In genomic region chr2:126665483-126665882, GRCh38 we compare ENCODE assay signal across 15 cellular contexts. TPM values are rescaled to one million over a fixed set of nuclear protein-coding genes. Genes with fewer than 3 reads are reported as not detected.
DNase-seq lines count a peak whose midpoint lies in the region; ATAC-seq and TF ChIP-seq lines count a peak whose summit lies in the region.
"Had no signal": no experiment of that assay in that cellular context is flagged by ENCODE, and none has a peak within 500 bp of the region (broad histone marks: within the 10 kb centered on the region; RNA-seq: fewer than 3 reads in every experiment).

No MANE protein-coding gene starts in this region.

- POLR2A ChIA-PET in CD8-positive, alpha-beta memory T cell (lab: Charles Lee): no interaction called here

- H3K4me1 Mint-ChIP-seq in CD8-positive, alpha-beta memory T cell: peaks cover 84 to 98% (median 96%) of the 10 kb centered on the region in 3 donors
- peaks cover 87% of the 10 kb centered on the region for H3K4me1 Mint-ChIP-seq in activated naive CD8-positive, alpha-beta T cell treated with anti-CD3 and anti-CD28 coated beads, Interleukin-2, amount 50 U/mL, for 24 hours
- H3K4me1 Mint-ChIP-seq in nephron: peaks cover 80% of the 10 kb centered on the region

- no peaks in the 10 kb centered on the region for H3K27me3 ChIP-seq in BLaER1
- H3K27me3 ChIP-seq in CD8-positive, alpha-beta memory T cell (ENCODE audit: insufficient read depth, low read length, poor library complexity, severe bottlenecking): no peaks in the 10 kb centered on the region
- H3K27me3 ChIP-seq: BE2C had no signal

- H3K36me3 ChIP-seq in BLaER1: peaks cover 68% of the 10 kb centered on the region
- H3K36me3 ChIP-seq in CD8-positive, alpha-beta memory T cell (ENCODE audit: insufficient read depth, low read length): peaks cover 5% of the 10 kb centered on the region
- H3K36me3 ChIP-seq: BE2C, prostate gland, WERI-Rb-1 had no signal

- H3K9ac ChIP-seq in BLaER1: peak overlapping the region; percentile 36; the same call in 1 of the 2 replicates
- H3K9ac ChIP-seq: SK-N-SH had no signal

- H3K27ac ChIP-seq in BLaER1: peak overlapping the region; percentile 79
- H3K27ac ChIP-seq in CD8-positive, alpha-beta memory T cell (ENCODE audit: low read depth, low read length): no peak overlapping the region
- H3K27ac ChIP-seq: prostate gland, WERI-Rb-1 had no signal

- no peak overlapping the region for H3K4me3 ChIP-seq in BLaER1
- H3K4me3 ChIP-seq in CD8-positive, alpha-beta memory T cell (ENCODE audit: low read length): no peak overlapping the region
- H3K4me3 ChIP-seq: prostate gland had no signal

- no peak for ATAC-seq in activated naive CD8-positive, alpha-beta T cell treated with anti-CD3 and anti-CD28 coated beads, Interleukin-2, amount 50 U/mL, for 24 hours
- ATAC-seq in HG03378 (IDR thresholded peaks at IDR 0.05; ENCODE audit: unreplicated experiment): no peak
- no peak for ATAC-seq in GM19452 (IDR thresholded peaks at IDR 0.05; ENCODE audit: unreplicated experiment)

- H3K9me3 ChIP-seq in BLaER1: no peaks in the 10 kb centered on the region
- no peaks in the 10 kb centered on the region for H3K9me3 ChIP-seq in CD8-positive, alpha-beta memory T cell (ENCODE audit: low read length)
- H3K9me3 ChIP-seq: BE2C, prostate gland, SK-N-SH had no signal

- peak overlapping the region in 6 of 8 donors; percentile 90 to 97 (median 92) for H3K27ac Mint-ChIP-seq in CD8-positive, alpha-beta memory T cell
- H3K27ac Mint-ChIP-seq in activated naive CD8-positive, alpha-beta T cell treated with anti-CD3 and anti-CD28 coated beads, Interleukin-2, amount 50 U/mL, for 24 hours: peak overlapping the region; percentile 96
- H3K27ac Mint-ChIP-seq in nephron: peak overlapping the region; percentile 27 to 79 (median 60)

- DNase-seq in CD8-positive, alpha-beta memory T cell: no peak
- DNase-seq in activated naive CD8-positive, alpha-beta T cell treated with anti-CD3 and anti-CD28 coated beads, Interleukin-2, amount 50 U/mL, for 24 hours: no peak
- no peak for DNase-seq in DMS53 treated with DMSO at 0.1 percent for 48 hours (lab: John Stamatoyannopoulos, UW; ENCODE audit: unreplicated experiment)
- DNase-seq: BE2C, KBM-7, mesenchymal stem cell, NCI-H1417, NCI-H345, SK-N-SH, WERI-Rb-1 had no signal

- H3K4me3 Mint-ChIP-seq in CD8-positive, alpha-beta memory T cell: peak overlapping the region in 3 of 7 donors; percentile 28 to 43 (median 38)
- H3K4me3 Mint-ChIP-seq in activated naive CD8-positive, alpha-beta T cell treated with anti-CD3 and anti-CD28 coated beads, Interleukin-2, amount 50 U/mL, for 24 hours: no peak overlapping the region
- H3K4me3 Mint-ChIP-seq in nephron: no peak overlapping the region

- peaks cover 100% of the 10 kb centered on the region for H4K20me1 ChIP-seq in BLaER1

- peaks cover 0 to 60% (median 11%) of the 10 kb centered on the region in 3 donors for H3K36me3 Mint-ChIP-seq in CD8-positive, alpha-beta memory T cell
- peaks cover 59% of the 10 kb centered on the region for H3K36me3 Mint-ChIP-seq in activated naive CD8-positive, alpha-beta T cell treated with anti-CD3 and anti-CD28 coated beads, Interleukin-2, amount 50 U/mL, for 24 hours (ENCODE audit: low read depth)
- H3K36me3 Mint-ChIP-seq in nephron (ENCODE audit: low read depth): peaks cover 10% of the 10 kb centered on the region

- TF ChIP-seq CTCF in nephron (IDR thresholded peaks at IDR 0.05; ENCODE audit: unreplicated experiment in 3 of 3): no peak

- peak overlapping the region; percentile 94 for H3K4me2 ChIP-seq in BLaER1
- H3K4me2 ChIP-seq: SK-N-SH had no signal

- CTCF ChIA-PET in CD8-positive, alpha-beta memory T cell (lab: Charles Lee): interaction anchor here (1.5 to 2.9 kb wide), 3 partner anchors 97 to 137 kb away, joined by 3 to 10 read pairs (median 6); no protein-coding TSS in a partner anchor

- H3K4me1 ChIP-seq in BLaER1: peaks cover 79% of the 10 kb centered on the region
- H3K4me1 ChIP-seq in CD8-positive, alpha-beta memory T cell (ENCODE audit: insufficient read depth, low read length): peaks cover 89% of the 10 kb centered on the region
- H3K4me1 ChIP-seq: BE2C, prostate gland had no signal

- H3K27me3 Mint-ChIP-seq in CD8-positive, alpha-beta memory T cell: no peaks in the 10 kb centered on the region
- H3K27me3 Mint-ChIP-seq in activated naive CD8-positive, alpha-beta T cell treated with anti-CD3 and anti-CD28 coated beads, Interleukin-2, amount 50 U/mL, for 24 hours: no peaks in the 10 kb centered on the region
- peaks cover 11% of the 10 kb centered on the region for H3K27me3 Mint-ChIP-seq in nephron (ENCODE audit: low read depth)

- no peaks in the 10 kb centered on the region for H3K9me3 Mint-ChIP-seq in CD8-positive, alpha-beta memory T cell
- no peaks in the 10 kb centered on the region for H3K9me3 Mint-ChIP-seq in activated naive CD8-positive, alpha-beta T cell treated with anti-CD3 and anti-CD28 coated beads, Interleukin-2, amount 50 U/mL, for 24 hours
- H3K9me3 Mint-ChIP-seq in nephron: no peaks in the 10 kb centered on the region

RNA-seq across cellular contexts. Expression of gene GYPC, which starts 9.5 kb away (rescaled TPM):
- total RNA-seq in CD8-positive, alpha-beta memory T cell: 100 to 1,000 TPM; 102 TPM
- polyA plus RNA-seq in CD8-positive, alpha-beta memory T cell: 226 TPM
- polyA plus RNA-seq: SK-N-SH had no signal
